Comparison of ENCODE assay signal across 25 cellular contexts in genomic region chr5:127447822-127448221, GRCh38.
DNase-seq lines count a peak whose midpoint lies in the region; ATAC-seq and TF ChIP-seq lines count a peak whose summit lies in the region.
"Had no signal": no experiment of that assay in that cellular context is flagged by ENCODE, and none has a peak within 500 bp of the region (broad histone marks: within the 10 kb centered on the region; RNA-seq: fewer than 3 reads in every experiment).

No MANE protein-coding gene starts in this region.

- peaks cover 1% of the 10 kb centered on the region for H3K27me3 ChIP-seq in mammary epithelial cell (ENCODE audit: insufficient read depth, low read length)
- H3K27me3 ChIP-seq: esophagus muscularis mucosa had no signal

- TF ChIP-seq CTCF in MCF 10A (IDR thresholded peaks at IDR 0.05; ENCODE audit: unreplicated experiment) (no peak), mammary epithelial cell (conservative IDR thresholded peaks at IDR 0.05 in 1 of 2, IDR thresholded peaks at IDR 0.05 in 1 of 2; ENCODE audit: extremely low read depth in 1 of 2, insufficient read depth in 1 of 2, low read depth in 1 of 2, low read length in 2 of 2) (no peak), foreskin fibroblast (IDR thresholded peaks at IDR 0.05; ENCODE audit: low read depth, low read length) (no peak)

- WGBS in mammary epithelial cell (ENCODE audit: low coverage, missing lambda C conversion rate) = 81% methylated on average over 7 of the region's 7 CpGs

- no TSS peak for BruUV-seq in MCF 10A (replicated peaks; lab: Mats Ljungman, UMichigan)
- no TSS peak for BruUV-seq in mammary epithelial cell (replicated peaks; lab: Mats Ljungman, UMichigan)

- H3K27ac ChIP-seq in mammary epithelial cell (ENCODE audit: insufficient read depth, low read depth, low read length) = no peak overlapping the region
- H3K27ac ChIP-seq: 22Rv1, esophagus muscularis mucosa, skin epidermis had no signal

- no peak overlapping the region for H3K4me2 ChIP-seq in mammary epithelial cell (ENCODE audit: insufficient read depth, low read depth, low read length)

- no peaks in the 10 kb centered on the region for H3K36me3 ChIP-seq in mammary epithelial cell (ENCODE audit: insufficient read depth, low read length)
- H3K36me3 ChIP-seq: BE2C, esophagus muscularis mucosa had no signal

- no peaks in the 10 kb centered on the region for H3K79me2 ChIP-seq in mammary epithelial cell (ENCODE audit: insufficient read depth, low read length)

- no peak overlapping the region for H3K27ac Mint-ChIP-seq in MCF 10A (ENCODE audit: low read depth, unreplicated experiment)
- H3K27ac Mint-ChIP-seq: activated CD4-positive, alpha-beta T cell treated with anti-CD3 and anti-CD28 coated beads for 36 hours; nephron; progenitor cell of endocrine pancreas; stimulated activated naive CD8-positive, alpha-beta T cell treated with anti-CD3 and anti-CD28 coated beads, Interleukin-15, Interleukin-2, amounts not matched to agents 100 ng/mL and 50 ng/mL, for 24 hours; type B pancreatic cell had no signal

- no peaks in the 10 kb centered on the region for H4K20me1 ChIP-seq in mammary epithelial cell (ENCODE audit: insufficient read depth, low read length)

- no peaks in the 10 kb centered on the region for H3K4me1 ChIP-seq in mammary epithelial cell (ENCODE audit: insufficient read depth, low read length)
- H3K4me1 ChIP-seq: BE2C had no signal

- no peaks in the 10 kb centered on the region for H3K9me3 Mint-ChIP-seq in MCF 10A (ENCODE audit: unreplicated experiment)
- H3K9me3 Mint-ChIP-seq: nephron; stimulated activated naive CD8-positive, alpha-beta T cell treated with anti-CD3 and anti-CD28 coated beads, Interleukin-15, Interleukin-2, amounts not matched to agents 100 ng/mL and 50 ng/mL, for 24 hours; type B pancreatic cell had no signal

- ATAC-seq in HG03378 (IDR thresholded peaks at IDR 0.05; ENCODE audit: unreplicated experiment) = no peak
- ATAC-seq in HG03196 (IDR thresholded peaks at IDR 0.05; ENCODE audit: unreplicated experiment) = no peak
- ATAC-seq: activated CD4-positive, alpha-beta T cell treated with anti-CD3 and anti-CD28 coated beads for 36 hours; GM12878 had no signal

- no peaks in the 10 kb centered on the region for H3K4me1 Mint-ChIP-seq in MCF 10A (ENCODE audit: insufficient read depth, unreplicated experiment)
- H3K4me1 Mint-ChIP-seq: activated CD4-positive, alpha-beta T cell treated with anti-CD3 and anti-CD28 coated beads for 36 hours had no signal

- peaks cover 19% of the 10 kb centered on the region for H3K27me3 Mint-ChIP-seq in MCF 10A (ENCODE audit: insufficient read depth, unreplicated experiment)
- H3K27me3 Mint-ChIP-seq: progenitor cell of endocrine pancreas, type B pancreatic cell had no signal

- no peaks in the 10 kb centered on the region for H3K9me3 ChIP-seq in mammary epithelial cell (replicated peaks; ENCODE audit: insufficient read depth, low read length)
- H3K9me3 ChIP-seq: BE2C, esophagus muscularis mucosa had no signal

- DNase-seq in MCF 10A (ENCODE audit: unreplicated experiment) (peak; percentile 30), mammary epithelial cell (no peak), astrocyte of the hippocampus (ENCODE audit: low read depth, low spot score) (peak; percentile 45), foreskin fibroblast (peak; percentile 18 to 68), NCI-H1436 (lab: John Stamatoyannopoulos, UW) (no peak), MV-4-11 (lab: John Stamatoyannopoulos, UW) (no peak)
- DNase-seq: activated CD4-positive, alpha-beta T cell treated with anti-CD3 and anti-CD28 coated beads for 36 hours; BE2C; Calu3; caudate nucleus; H7; kidney glomerular epithelial cell; mesendoderm; NCI-H1930; stimulated activated CD4-positive, alpha-beta T cell treated with anti-CD3 and anti-CD28 coated beads, Interleukin-2, amount 100 ng/mL, for 48 hours had no signal

- dilution Hi-C loops in mammary epithelial cell (cut with HindIII; ENCODE audit: low sequenced_read_pairs) = no loop called here

- CTCF ChIA-PET in MCF 10A (lab: Yijun Ruan, JAX) = interaction anchor here (1.2 kb wide), 1 partner anchor 21 kb away, joined by 4 read pairs; no protein-coding TSS in a partner anchor
- CTCF ChIA-PET in mammary epithelial cell (lab: Charles Lee; ENCODE audit: low non-redundant PET) = no interaction called here

- no peaks in the 10 kb centered on the region for H3K36me3 Mint-ChIP-seq in MCF 10A (ENCODE audit: insufficient read depth, unreplicated experiment)
- H3K36me3 Mint-ChIP-seq: type B pancreatic cell had no signal

- intact Hi-C loops in MCF 10A (cut with micrococcal nuclease) (no loop called here), mammary epithelial cell (cut with micrococcal nuclease) (no loop called here)

- in situ Hi-C loops in mammary epithelial cell (cut with MboI; ENCODE audit: low sequenced_read_pairs in 2 of 2) = no loop called here

- no peak overlapping the region for H2AFZ ChIP-seq in mammary epithelial cell (ENCODE audit: low read depth, low read length)

- H3K9ac ChIP-seq in mammary epithelial cell (ENCODE audit: insufficient read depth, low read length) = no peak overlapping the region

- H3K4me3 ChIP-seq in mammary epithelial cell (replicated peaks in 1 of 3; ENCODE audit: insufficient read depth in 1 of 3, low read depth in 2 of 3, low read length in 3 of 3) (no peak overlapping the region), foreskin fibroblast (ENCODE audit: low read depth in 1 of 2, low read length in 2 of 2) (no peak overlapping the region)
- H3K4me3 ChIP-seq: esophagus muscularis mucosa, GM12878, skin epidermis had no signal

- POLR2A ChIA-PET in MCF 10A (lab: Yijun Ruan, JAX) = no interaction called here

- no peak overlapping the region for H3K4me3 Mint-ChIP-seq in MCF 10A (ENCODE audit: unreplicated experiment)
- H3K4me3 Mint-ChIP-seq: activated CD4-positive, alpha-beta T cell treated with anti-CD3 and anti-CD28 coated beads for 36 hours; nephron; stimulated activated naive CD8-positive, alpha-beta T cell treated with anti-CD3 and anti-CD28 coated beads, Interleukin-15, Interleukin-2, amounts not matched to agents 100 ng/mL and 50 ng/mL, for 24 hours; type B pancreatic cell had no signal

Comparison
In these comparisons a context has a peak if more than half of its experiments do, and no peak if none do; other contexts are left out.
1. DNase-seq: peak in MCF 10A (single experiment), astrocyte of the hippocampus (single experiment) and foreskin fibroblast (2 of 2); none in mammary epithelial cell (single experiment), NCI-H1436 (single experiment) and MV-4-11 (single experiment).